In genomic region chr6:154649723-154650122, GRCh38 we compare ENCODE assay signal across 21 cellular contexts.
DNase-seq lines count a peak whose midpoint lies in the region; ATAC-seq and TF ChIP-seq lines count a peak whose summit lies in the region.
"Had no signal": no experiment of that assay in that cellular context is flagged by ENCODE, and none has a peak within 500 bp of the region (broad histone marks: within the 10 kb centered on the region; RNA-seq: fewer than 3 reads in every experiment).

No MANE protein-coding gene starts in this region.

- H3K36me3 ChIP-seq in BLaER1 (no peaks in the 10 kb centered on the region), lower lobe of right lung (no peaks in the 10 kb centered on the region)
- H3K36me3 ChIP-seq: BE2C, neural progenitor cell, Peyer's patch, SJCRH30 had no signal

- H3K4me3 ChIP-seq in BLaER1 (no peak overlapping the region), lower lobe of right lung (no peak overlapping the region)
- H3K4me3 ChIP-seq: GM23338, neural progenitor cell, Peyer's patch, SJCRH30 had no signal

- H3K4me1 ChIP-seq in BLaER1 = peaks cover 55% of the 10 kb centered on the region
- H3K4me1 ChIP-seq in lower lobe of right lung = peaks cover 28% of the 10 kb centered on the region
- H3K4me1 ChIP-seq: BE2C, Peyer's patch, SJCRH30 had no signal

- peak overlapping the region; percentile 44 for H3K4me2 ChIP-seq in BLaER1
- H3K4me2 ChIP-seq: GM23338, neural progenitor cell had no signal

- TF ChIP-seq CTCF in lower lobe of right lung (IDR thresholded peaks at IDR 0.05) (no peak), GM10266 (IDR thresholded peaks at IDR 0.05; ENCODE audit: control insufficient read depth, insufficient read depth, low read depth, missing control alignments) (no peak)

- H3K27ac ChIP-seq in BLaER1 = no peak overlapping the region
- peak overlapping the region; percentile 37 for H3K27ac ChIP-seq in lower lobe of right lung
- H3K27ac ChIP-seq: neural progenitor cell, Peyer's patch, SJCRH30 had no signal

- H3K9me3 ChIP-seq in BLaER1 (peaks cover 15% of the 10 kb centered on the region), lower lobe of right lung (no peaks in the 10 kb centered on the region)
- H3K9me3 ChIP-seq: BE2C, Peyer's patch, SJCRH30 had no signal

- H4K20me1 ChIP-seq in BLaER1 = no peaks in the 10 kb centered on the region

- peak; percentile 18 for ATAC-seq in esophagus mucosa
- peak; percentile 62 to 78 for ATAC-seq in lower lobe of right lung
- ATAC-seq in GM19328 (IDR thresholded peaks at IDR 0.05; ENCODE audit: unreplicated experiment) = no peak
- ATAC-seq in HG03432 (IDR thresholded peaks at IDR 0.05; ENCODE audit: unreplicated experiment) = no peak
- ATAC-seq: GM23338 had no signal

- peak; percentile 33 for DNase-seq in amniotic epithelial cell (ENCODE audit: low read depth)
- DNase-seq in lower lobe of right lung = no peak
- no peak for DNase-seq in GM10266 (ENCODE audit: extremely low spot score)
- no peak for DNase-seq in activated CD4-positive, alpha-beta T cell treated with anti-CD3 and anti-CD28 coated beads, Interleukin-2, amount 50 U/mL, for 48 hours
- DNase-seq: activated T-cell treated with anti-CD3 and anti-CD28 coated beads, Interleukin-2, amount 50 U/mL, for 24 hours; BE2C; COR-L47; islet precursor cell; NCI-H1694 treated with DMSO at 0.1 percent for 48 hours; NCI-H526 treated with DMSO at 0.1 percent for 48 hours; Peyer's patch; posterior cingulate gyrus; SJCRH30; stimulated activated CD8-positive, alpha-beta memory T cell treated with anti-CD3 and anti-CD28 coated beads, Interleukin-4, amount 100 ng/mL, for 48 hours; T-helper 1 cell had no signal

- intact Hi-C loops in lower lobe of right lung (cut with DNase I) = no loop called here

- H3K27me3 ChIP-seq in BLaER1 (no peaks in the 10 kb centered on the region), lower lobe of right lung (ENCODE audit: low read depth) (no peaks in the 10 kb centered on the region)
- H3K27me3 ChIP-seq: BE2C, neural progenitor cell, Peyer's patch, SJCRH30 had no signal

- H3K9ac ChIP-seq in BLaER1 = no peak overlapping the region
- H3K9ac ChIP-seq: neural progenitor cell had no signal

Comparison
In these comparisons a context has a peak if more than half of its experiments do, and no peak if none do; other contexts are left out.
1. ATAC-seq: peak in esophagus mucosa (single experiment) and lower lobe of right lung (2 of 2); none in GM19328 (single experiment) and HG03432 (single experiment).